ENCODE assay signal across 8 cellular contexts in the genomic region with DNA sequence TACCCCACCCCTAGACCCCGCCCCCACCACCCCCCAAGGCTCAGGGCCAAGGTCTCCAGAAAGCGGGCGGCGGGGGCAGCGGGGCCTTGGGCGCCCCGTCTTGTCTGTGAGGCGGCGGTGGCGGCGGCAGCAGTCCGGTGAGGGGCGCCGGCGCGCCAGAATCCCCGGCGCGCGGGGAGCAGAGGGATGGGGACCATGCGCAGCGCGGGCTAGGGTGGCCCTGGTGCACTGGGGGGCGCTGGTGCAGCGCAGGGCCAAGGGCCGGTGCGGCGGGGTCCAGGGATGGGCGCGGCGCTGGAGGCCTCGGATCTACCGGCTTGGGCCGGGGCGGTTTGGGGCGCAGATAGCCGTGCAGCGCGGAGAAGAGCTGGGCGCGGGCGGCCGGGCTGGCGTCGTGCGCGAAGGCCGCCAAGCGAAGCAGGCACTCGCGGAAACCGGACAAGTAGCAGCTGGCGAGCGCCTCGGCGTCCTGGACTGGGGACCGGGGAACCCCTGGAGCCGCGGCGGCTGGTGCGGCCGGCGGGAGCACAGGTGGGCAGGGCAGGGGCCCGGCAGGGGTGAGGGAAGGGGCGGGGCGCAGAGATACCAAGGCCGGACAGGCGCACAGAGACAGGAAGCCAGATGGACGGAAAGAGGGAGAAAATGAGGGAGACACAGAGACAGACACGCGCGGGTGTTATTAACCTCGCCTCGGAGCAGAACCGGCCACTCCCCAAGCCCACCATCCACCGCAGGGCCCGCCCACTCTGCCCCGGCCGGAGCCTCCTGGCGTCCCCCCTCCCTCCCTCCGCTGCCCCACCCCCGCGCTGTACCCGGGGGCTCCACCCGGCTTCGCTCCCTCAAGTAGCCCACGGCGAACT. TPM values are rescaled to one million over a fixed set of nuclear protein-coding genes. Genes with fewer than 3 reads are reported as not detected.
A peak's percentile ranks its signal among the peaks of the same experiment; 100 is the strongest.
DNase-seq lines count a peak whose midpoint lies in the region; ATAC-seq and TF ChIP-seq lines count a peak whose summit lies in the region.

No MANE protein-coding gene starts in this region.

- intact Hi-C loops in dendritic cell treated with granulocyte-macrophage colony-stimulating factor and Interleukin-4, amounts not matched to agents 40 ng/mL and 50 ng/mL, for 4 days (cut with micrococcal nuclease), result loop anchor here (5.0 kb wide), 1 partner anchor 36 kb away; no protein-coding TSS in a partner anchor
- intact Hi-C loops in left lung (cut with DNase I), result loop anchor here in 1 of 2 donors (10.0 kb wide), 1 partner anchor 63 kb away; no protein-coding TSS in a partner anchor

- H3K4me3 ChIP-seq in left lung, result peak overlapping the region; percentile 33 to 49

- peaks cover 37 to 85% of the 10 kb centered on the region in 2 donors for H3K27me3 ChIP-seq in left lung

- H3K4me1 ChIP-seq in left lung, result peaks cover 41 to 95% of the 10 kb centered on the region in 2 donors

- peaks cover 80% of the 10 kb centered on the region for H3K27me3 Mint-ChIP-seq in dendritic cell treated with granulocyte-macrophage colony-stimulating factor and Interleukin-4, amounts not matched to agents 40 ng/mL and 50 ng/mL, for 4 days

- peaks cover 74% of the 10 kb centered on the region for H3K4me1 Mint-ChIP-seq in dendritic cell treated with granulocyte-macrophage colony-stimulating factor and Interleukin-4, amounts not matched to agents 40 ng/mL and 50 ng/mL, for 4 days (ENCODE audit: low read depth)

- no peaks in the 10 kb centered on the region for H3K9me3 Mint-ChIP-seq in dendritic cell treated with granulocyte-macrophage colony-stimulating factor and Interleukin-4, amounts not matched to agents 40 ng/mL and 50 ng/mL, for 4 days

- DNase-seq in activated CD4-positive, alpha-beta T cell treated with anti-CD3 and anti-CD28 coated beads for 4 hours, result peak; percentile 24 to 39
- no peak for DNase-seq in activated CD4-positive, alpha-beta T cell treated with anti-CD3 and anti-CD28 coated beads, Interleukin-2, amount 50 U/mL, for 4 hours
- peak; percentile 62 for DNase-seq in HuH-7 (ENCODE audit: low spot score)
- peak; percentile 84 for DNase-seq in SW480 (ENCODE audit: low spot score)
- peak in 1 of 2 donors; percentile 85 for DNase-seq in left lung
- peak; percentile 49 for DNase-seq in stimulated activated CD4-positive, alpha-beta T cell treated with anti-CD3 and anti-CD28 coated beads, Interleukin-4, amount 100 ng/mL, for 24 hours
- DNase-seq in NCI-H774 (lab: John Stamatoyannopoulos, UW), result no peak

- no peaks in the 10 kb centered on the region for H3K36me3 ChIP-seq in left lung

- H3K27ac ChIP-seq in left lung, result no peak overlapping the region

- H3K36me3 Mint-ChIP-seq in dendritic cell treated with granulocyte-macrophage colony-stimulating factor and Interleukin-4, amounts not matched to agents 40 ng/mL and 50 ng/mL, for 4 days (ENCODE audit: low read depth), result no peaks in the 10 kb centered on the region

- H3K27ac Mint-ChIP-seq in dendritic cell treated with granulocyte-macrophage colony-stimulating factor and Interleukin-4, amounts not matched to agents 40 ng/mL and 50 ng/mL, for 4 days, result no peak overlapping the region

- peak; percentile 15 to 30 for TF ChIP-seq CTCF in left lung (IDR thresholded peaks at IDR 0.05)

- no peaks in the 10 kb centered on the region for H3K9me3 ChIP-seq in left lung

- peak overlapping the region; percentile 83 for H3K4me3 Mint-ChIP-seq in dendritic cell treated with granulocyte-macrophage colony-stimulating factor and Interleukin-4, amounts not matched to agents 40 ng/mL and 50 ng/mL, for 4 days

- ATAC-seq in left lung, result peak; percentile 19

RNA-seq across cellular contexts. Expression of a gene that starts 2.1 kb away (rescaled TPM):
- under 1 TPM in 1 of 2 donors, not detected in 1; 0.52 TPM for total RNA-seq in left lung

RNA-seq across cellular contexts. Expression of a gene that starts 3.4 kb away (rescaled TPM):
- total RNA-seq in left lung, result under 1 TPM; 0.23 to 0.55 TPM

RNA-seq across cellular contexts. Expression of a gene that starts 30.4 kb away (rescaled TPM):
- 100 to 1,000 TPM; 101 to 111 TPM for total RNA-seq in left lung

RNA-seq across cellular contexts. Expression of a gene that starts 34.2 kb away (rescaled TPM):
- total RNA-seq in left lung, result under 1 TPM in 1 of 2 donors, not detected in 1; 0.32 TPM

RNA-seq across cellular contexts. Expression of a gene that starts 41.0 kb away (rescaled TPM):
- 10 to 100 TPM; 48.3 to 48.9 TPM for total RNA-seq in left lung

Comparison
In these comparisons a context has a peak if more than half of its experiments do, and no peak if none do; other contexts are left out.
1. DNase-seq: peak in activated CD4-positive, alpha-beta T cell treated with anti-CD3 and anti-CD28 coated beads for 4 hours (2 of 2), HuH-7 (single experiment), SW480 (single experiment) and stimulated activated CD4-positive, alpha-beta T cell treated with anti-CD3 and anti-CD28 coated beads, Interleukin-4, amount 100 ng/mL, for 24 hours (single experiment); none in activated CD4-positive, alpha-beta T cell treated with anti-CD3 and anti-CD28 coated beads, Interleukin-2, amount 50 U/mL, for 4 hours (0 of 2) and NCI-H774 (single experiment).